Comparison of ENCODE assay signal across 8 cellular contexts in the genomic region with DNA sequence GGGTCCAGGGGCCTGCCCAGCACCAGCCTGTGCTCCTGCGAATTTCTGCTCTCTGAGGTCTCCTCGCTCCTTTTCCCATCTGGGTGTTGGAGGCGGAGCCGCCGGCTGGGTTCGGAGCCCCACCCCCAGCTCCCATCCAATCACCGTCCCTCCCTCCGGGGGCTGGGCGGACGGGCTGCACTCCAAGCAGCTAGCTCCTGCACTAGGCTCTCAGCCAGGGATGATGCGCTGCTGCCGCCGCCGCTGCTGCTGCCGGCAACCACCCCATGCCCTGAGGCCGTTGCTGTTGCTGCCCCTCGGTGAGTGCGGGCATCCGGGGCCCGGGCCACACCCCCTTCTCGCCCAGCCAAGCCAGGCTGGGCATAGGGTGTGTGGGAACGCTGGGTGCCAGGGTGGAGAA. TPM values are rescaled to one million over a fixed set of nuclear protein-coding genes. Genes with fewer than 3 reads are reported as not detected.
DNase-seq lines count a peak whose midpoint lies in the region; ATAC-seq and TF ChIP-seq lines count a peak whose summit lies in the region.

A gene (plus strand): TSS at position 202 of the 400 bp plus-strand sequence. CDS start 19 bp downstream, at position 221.

- no peak within 1 kb of the TSS for H3K9ac ChIP-seq in GM23248

- no peaks in the 10 kb centered on the region for H3K27me3 Mint-ChIP-seq in naive thymus-derived CD4-positive, alpha-beta T cell

- H2AFZ ChIP-seq in GM23248 = no peak within 1 kb of the TSS

- 0 out of 2 replicates have a peak within 1 kb of the TSS, but pooled peaks have one; percentile 14 for H3K27ac ChIP-seq in GM23248
- H3K27ac ChIP-seq in naive thymus-derived CD4-positive, alpha-beta T cell (ENCODE audit: low read depth, low read length) = no peak within 1 kb of the TSS

- 3 to 7% methylated on average over 16 to 22 of the region's 22 CpGs for WGBS in GM23248 (ENCODE audit: low coverage in 1 of 2, low lambda C conversion rate in 2 of 2, missing lambda C conversion rate in 2 of 2), 2 experiments

- DNase-seq in GM23248 (peak; percentile 95), RPMI7951 (ENCODE audit: low read depth) (peak; percentile 14), fibroblast of mammary gland (ENCODE audit: low read depth) (peak; percentile 90), NCI-H146 (lab: John Stamatoyannopoulos, UW) (no peak), HT-29 (ENCODE audit: low spot score) (no peak)
- no peak for DNase-seq in naive thymus-derived CD4-positive, alpha-beta T cell
- no peak for DNase-seq in stimulated activated naive CD8-positive, alpha-beta T cell treated with anti-CD3 and anti-CD28 coated beads, Interleukin-15, Interleukin-2, amounts not matched to agents 100 U/mL and 50 U/mL, for 24 hours

- peak within 1 kb of the TSS in 5 of 9 donors; percentile 32 to 57 (median 41) for H3K27ac Mint-ChIP-seq in naive thymus-derived CD4-positive, alpha-beta T cell

- H3K4me3 ChIP-seq in GM23248 (no peak within 1 kb of the TSS), fibroblast of mammary gland (ENCODE audit: control insufficient read depth, low read depth, low read length) (no peak within 1 kb of the TSS)
- no peak within 1 kb of the TSS for H3K4me3 ChIP-seq in naive thymus-derived CD4-positive, alpha-beta T cell (ENCODE audit: low read length)

- H3K4me1 Mint-ChIP-seq in naive thymus-derived CD4-positive, alpha-beta T cell = peaks cover 0 to 6% (median 0%) of the 10 kb centered on the region in 7 donors

- no peaks in the 10 kb centered on the region for H3K9me3 ChIP-seq in GM23248 (ENCODE audit: low read depth)
- no peaks in the 10 kb centered on the region for H3K9me3 ChIP-seq in naive thymus-derived CD4-positive, alpha-beta T cell (ENCODE audit: control insufficient read depth in 2 of 3, low read length in 3 of 3)

- H3K4me2 ChIP-seq in GM23248 (ENCODE audit: unreplicated experiment) = peak within 1 kb of the TSS; percentile 56

- intact Hi-C loops in naive thymus-derived CD4-positive, alpha-beta T cell (cut with micrococcal nuclease) = no loop called here

- H3K9me3 Mint-ChIP-seq in naive thymus-derived CD4-positive, alpha-beta T cell = peaks cover 0 to 2% (median 0%) of the 10 kb centered on the region in 11 donors

- no peaks in the 10 kb centered on the region for H3K9me2 ChIP-seq in GM23248 (ENCODE audit: insufficient read depth)

- no peak within 1 kb of the TSS for H3K4me3 Mint-ChIP-seq in naive thymus-derived CD4-positive, alpha-beta T cell

- no peaks in the 10 kb centered on the region for H4K20me1 ChIP-seq in GM23248 (ENCODE audit: insufficient read depth)

- in situ Hi-C loops in GM23248 (cut with MboI) = no loop called here

- peaks cover 6% of the 10 kb centered on the region; the same call in 1 of the 2 replicates for H3K4me1 ChIP-seq in GM23248 (ENCODE audit: insufficient read depth)
- no peaks in the 10 kb centered on the region for H3K4me1 ChIP-seq in naive thymus-derived CD4-positive, alpha-beta T cell (ENCODE audit: control insufficient read depth in 2 of 2, insufficient read depth in 2 of 2, low read length in 2 of 2)

- no peaks in the 10 kb centered on the region for H3K79me2 ChIP-seq in GM23248 (ENCODE audit: insufficient read depth)

- peaks cover 0 to 34% (median 8%) of the 10 kb centered on the region in 5 donors for H3K36me3 Mint-ChIP-seq in naive thymus-derived CD4-positive, alpha-beta T cell

- no peak for TF ChIP-seq CTCF in fibroblast of mammary gland (conservative IDR thresholded peaks at IDR 0.05; ENCODE audit: control insufficient read depth, insufficient read depth, low read depth, low read length)

- H3K27me3 ChIP-seq in GM23248 (replicated peaks; ENCODE audit: insufficient read depth) = no peaks in the 10 kb centered on the region
- no peaks in the 10 kb centered on the region for H3K27me3 ChIP-seq in naive thymus-derived CD4-positive, alpha-beta T cell (ENCODE audit: control insufficient read depth in 2 of 2, insufficient read depth in 2 of 2, low read length in 2 of 2)

- ATAC-seq in naive thymus-derived CD4-positive, alpha-beta T cell = no peak
- ATAC-seq in GM19467 (IDR thresholded peaks at IDR 0.05; ENCODE audit: unreplicated experiment) = no peak
- no peak for ATAC-seq in stimulated activated naive CD8-positive, alpha-beta T cell treated with anti-CD3 and anti-CD28 coated beads, Interleukin-15, Interleukin-2, amounts not matched to agents 100 U/mL and 50 U/mL, for 24 hours

- CTCF ChIA-PET in naive thymus-derived CD4-positive, alpha-beta T cell (lab: Charles Lee) = interaction anchor here (0.7 to 3.6 kb wide), 20 partner anchors 12 to 364 kb away, joined by 3 to 19 read pairs (median 6); no protein-coding TSS in a partner anchor

- peaks cover 11% of the 10 kb centered on the region for H3F3A ChIP-seq in GM23248 (ENCODE audit: insufficient read depth)

- peaks cover 4% of the 10 kb centered on the region; the same call in 1 of the 2 replicates for H3K36me3 ChIP-seq in GM23248 (ENCODE audit: low read depth)
- H3K36me3 ChIP-seq in naive thymus-derived CD4-positive, alpha-beta T cell (ENCODE audit: control insufficient read depth in 2 of 3, insufficient read depth in 3 of 3, low read length in 3 of 3) = peaks cover 0 to 74% (median 34%) of the 10 kb centered on the region in 3 experiments

- POLR2A ChIA-PET in naive thymus-derived CD4-positive, alpha-beta T cell (lab: Charles Lee) = interaction anchor here (0.5 to 1.8 kb wide), 4 partner anchors 51 to 163 kb away, joined by 3 to 5 read pairs (median 4); no protein-coding TSS in a partner anchor

RNA-seq across cellular contexts. Expression of the gene that starts here (rescaled TPM):
- total RNA-seq in GM23248 (2014; rRNA removed; shearing (Covaris generic)) = not detected in 2 replicates
- not detected in 2 replicates for polyA plus RNA-seq in GM23248 (2016; fragmentation: Nextera tagmentation; extraction: Ambion mirVana)
- total RNA-seq in RPMI7951 (2014; rRNA removed; shearing (Covaris generic)) = 1.3 TPM in 1 of 2 replicates, not detected in the other
- 1 to 10 TPM; 1.1 to 6.4 (median 3.2) TPM for total RNA-seq in naive thymus-derived CD4-positive, alpha-beta T cell
- polyA plus RNA-seq in naive thymus-derived CD4-positive, alpha-beta T cell = not detected
- total RNA-seq in HT-29 (2014; rRNA removed; shearing (Covaris generic)) = 0.64 and 2.5 TPM in 2 replicates

Comparison
In these comparisons a context has a peak if more than half of its experiments do, and no peak if none do; other contexts are left out.
1. Peak in DNase-seq, H3K27ac ChIP-seq and H3K4me2 ChIP-seq in GM23248; RNA of the gene not detected or under 1 TPM.
2. DNase-seq: peak in RPMI7951 (single experiment) and fibroblast of mammary gland (single experiment); none in naive thymus-derived CD4-positive, alpha-beta T cell (0 of 9), NCI-H146 (single experiment), HT-29 (single experiment) and stimulated activated naive CD8-positive, alpha-beta T cell treated with anti-CD3 and anti-CD28 coated beads, Interleukin-15, Interleukin-2, amounts not matched to agents 100 U/mL and 50 U/mL, for 24 hours (single experiment).